In the genomic region with DNA sequence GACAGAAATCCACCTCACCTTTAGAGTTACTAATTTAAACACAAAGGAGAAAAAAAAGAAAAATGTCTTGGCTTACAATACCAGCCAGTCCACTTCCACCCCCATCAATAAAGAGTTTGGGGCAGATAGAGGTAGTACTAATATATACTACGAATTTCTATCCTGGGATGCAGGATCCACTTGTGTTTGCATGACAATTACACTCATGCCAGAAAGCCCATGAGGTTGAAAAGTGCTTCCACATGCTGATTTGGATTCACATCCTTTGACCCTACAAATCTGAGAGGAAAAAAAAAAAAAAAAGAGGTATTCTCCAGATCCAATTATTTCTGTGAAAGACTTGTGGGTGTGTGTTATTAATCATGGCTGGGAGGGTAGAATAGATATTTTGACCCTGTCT, we compare ENCODE assay signal across 35 cellular contexts.
"Had no signal": no experiment of that assay in that cellular context is flagged by ENCODE, and none has a peak within 500 bp of the region (broad histone marks: within the 10 kb centered on the region; RNA-seq: fewer than 3 reads in every experiment).

No MANE protein-coding gene starts in this region.

- H3K4me1 Mint-ChIP-seq: activated CD4-positive, alpha-beta T cell treated with anti-CD3 and anti-CD28 coated beads for 36 hours; activated CD4-positive, alpha-beta T cell treated with anti-CD3 and anti-CD28 coated beads, Interleukin-2, amount 10 ng/mL, durations not matched to agents 24 days and 14 days; activated naive CD4-positive, alpha-beta T cell treated with anti-CD3 and anti-CD28 coated beads, Interleukin-2, amount 50 U/mL, for 24 hours; activated naive CD8-positive, alpha-beta T cell treated with anti-CD3 and anti-CD28 coated beads for 36 hours; activated naive CD8-positive, alpha-beta T cell treated with anti-CD3 and anti-CD28 coated beads, Interleukin-2, amount 50 U/mL, for 24 hours; T-helper 17 cell had no signal

- H3K4me3 ChIP-seq: body of pancreas, esophagus squamous epithelium, gastrocnemius medialis, heart left ventricle had no signal

- H3K4me3 Mint-ChIP-seq: activated CD4-positive, alpha-beta T cell treated with anti-CD3 and anti-CD28 coated beads for 36 hours; activated CD4-positive, alpha-beta T cell treated with anti-CD3 and anti-CD28 coated beads, Interleukin-2, amount 10 ng/mL, durations not matched to agents 24 days and 14 days; activated CD8-positive, alpha-beta T cell treated with anti-CD3 and anti-CD28 coated beads for 36 hours; activated naive CD4-positive, alpha-beta T cell treated with anti-CD3 and anti-CD28 coated beads for 36 hours; activated naive CD4-positive, alpha-beta T cell treated with anti-CD3 and anti-CD28 coated beads, Interleukin-2, amount 50 U/mL, for 24 hours; activated naive CD8-positive, alpha-beta T cell treated with anti-CD3 and anti-CD28 coated beads for 36 hours; activated naive CD8-positive, alpha-beta T cell treated with anti-CD3 and anti-CD28 coated beads, Interleukin-2, amount 50 U/mL, for 24 hours; activated T-helper 1 cell treated with anti-CD3 and anti-CD28 coated beads, Interleukin-12 subunit alpha, Interleukin-12 subunit beta, Interleukin-2, Interleukin-4 antibody, amounts not matched to agents 30 ng/mL and 10 ng/mL and 1 ng/mL, durations not matched to agents 14 hours and 24 hours and 36 hours; effector memory CD8-positive, alpha-beta T cell; T-helper 17 cell; T-helper 2 cell treated with Interferon-gamma antibody and Interleukin-4, amounts not matched to agents 5 μg/mL and 100 μg/mL, for 36 hours had no signal

- H3K9me3 ChIP-seq: body of pancreas, gastrocnemius medialis had no signal

- H3K27ac ChIP-seq: body of pancreas, epithelial cell of prostate, esophagus squamous epithelium, foreskin keratinocyte, gastrocnemius medialis, heart left ventricle, WERI-Rb-1 had no signal

- H3K27me3 ChIP-seq: body of pancreas, esophagus squamous epithelium, foreskin keratinocyte, gastrocnemius medialis, heart left ventricle had no signal

- DNase-seq: activated CD4-positive, alpha-beta T cell treated with anti-CD3 and anti-CD28 coated beads for 36 hours; activated CD4-positive, alpha-beta T cell treated with anti-CD3 and anti-CD28 coated beads, Interleukin-2, amount 10 ng/mL, durations not matched to agents 24 days and 14 days; activated CD4-positive, alpha-beta T cell treated with anti-CD3 and anti-CD28 coated beads, Interleukin-2, amount 50 U/mL, for 4 hours; activated CD4-positive, CD25-positive, alpha-beta regulatory T cell; activated CD4-positive, CD25-positive, alpha-beta regulatory T cell treated with anti-CD3 and anti-CD28 coated beads, Interleukin-2, amount 50 U/mL, for 72 hours; activated CD8-positive, alpha-beta memory T cell treated with anti-CD3 and anti-CD28 coated beads for 24 hours; activated CD8-positive, alpha-beta T cell treated with anti-CD3 and anti-CD28 coated beads for 36 hours; activated effector memory CD4-positive, alpha-beta T cell treated with anti-CD3 and anti-CD28 coated beads, Interleukin-2, amount 50 U/mL, for 16 hours; activated naive CD4-positive, alpha-beta T cell treated with anti-CD3 and anti-CD28 coated beads for 36 hours; activated naive CD8-positive, alpha-beta T cell treated with anti-CD3 and anti-CD28 coated beads for 36 hours; activated naive CD8-positive, alpha-beta T cell treated with anti-CD3 and anti-CD28 coated beads, Interleukin-2, amount 50 U/mL, for 24 hours; activated T-cell treated with anti-CD3 and anti-CD28 coated beads, Interleukin-2, amount 50 U/mL, for 1 hour; activated T-cell treated with anti-CD3 and anti-CD28 coated beads, Interleukin-2, amount 50 U/mL, for 48 hours; amniotic stem cell; anterior cingulate cortex; body of pancreas; caudate nucleus; cortex of kidney; dermis blood vessel endothelial cell; effector CD4-positive, alpha-beta T cell; effector memory CD8-positive, alpha-beta T cell; esophagus squamous epithelium; gastrocnemius medialis; glutamatergic neuron; heart left ventricle; T-helper 1 cell; T-helper 17 cell; T1000; WERI-Rb-1 had no signal

- H3K27ac Mint-ChIP-seq: activated CD4-positive, alpha-beta T cell treated with anti-CD3 and anti-CD28 coated beads for 36 hours; activated CD4-positive, alpha-beta T cell treated with anti-CD3 and anti-CD28 coated beads, Interleukin-2, amount 10 ng/mL, durations not matched to agents 24 days and 14 days; activated CD8-positive, alpha-beta T cell treated with anti-CD3 and anti-CD28 coated beads for 36 hours; activated naive CD4-positive, alpha-beta T cell treated with anti-CD3 and anti-CD28 coated beads for 36 hours; activated naive CD4-positive, alpha-beta T cell treated with anti-CD3 and anti-CD28 coated beads, Interleukin-2, amount 50 U/mL, for 24 hours; activated naive CD8-positive, alpha-beta T cell treated with anti-CD3 and anti-CD28 coated beads for 36 hours; activated naive CD8-positive, alpha-beta T cell treated with anti-CD3 and anti-CD28 coated beads, Interleukin-2, amount 50 U/mL, for 24 hours; activated T-helper 1 cell treated with anti-CD3 and anti-CD28 coated beads, Interleukin-12 subunit alpha, Interleukin-12 subunit beta, Interleukin-2, Interleukin-4 antibody, amounts not matched to agents 30 ng/mL and 10 ng/mL and 1 ng/mL, durations not matched to agents 14 hours and 24 hours and 36 hours; activated T-helper 2 cell treated with anti-CD3 and anti-CD28 coated beads, Interferon-gamma antibody, Interleukin-2, Interleukin-4, amounts not matched to agents 10 μg/mL and 5 μg/mL and 100 μg/mL, durations not matched to agents 14 hours and 24 hours and 36 hours; effector memory CD8-positive, alpha-beta T cell; T-helper 17 cell; T-helper 2 cell treated with Interferon-gamma antibody and Interleukin-4, amounts not matched to agents 5 μg/mL and 100 μg/mL, for 36 hours had no signal

- ATAC-seq: activated CD4-positive, alpha-beta T cell treated with anti-CD3 and anti-CD28 coated beads for 36 hours; activated CD8-positive, alpha-beta T cell treated with anti-CD3 and anti-CD28 coated beads for 36 hours; activated naive CD8-positive, alpha-beta T cell treated with anti-CD3 and anti-CD28 coated beads, Interleukin-2, amount 50 U/mL, for 24 hours; body of pancreas; effector memory CD8-positive, alpha-beta T cell; gastrocnemius medialis; heart left ventricle; T-helper 17 cell had no signal

- H3K36me3 Mint-ChIP-seq: activated naive CD4-positive, alpha-beta T cell treated with anti-CD3 and anti-CD28 coated beads, Interleukin-2, amount 50 U/mL, for 24 hours; activated naive CD8-positive, alpha-beta T cell treated with anti-CD3 and anti-CD28 coated beads for 36 hours had no signal

- H3K4me1 ChIP-seq: body of pancreas, esophagus squamous epithelium, gastrocnemius medialis, heart left ventricle had no signal

- H3K27me3 Mint-ChIP-seq: activated CD4-positive, alpha-beta T cell treated with anti-CD3 and anti-CD28 coated beads for 36 hours; activated CD4-positive, alpha-beta T cell treated with anti-CD3 and anti-CD28 coated beads, Interleukin-2, amount 10 ng/mL, durations not matched to agents 24 days and 14 days; activated CD8-positive, alpha-beta T cell treated with anti-CD3 and anti-CD28 coated beads for 36 hours; activated naive CD4-positive, alpha-beta T cell treated with anti-CD3 and anti-CD28 coated beads, Interleukin-2, amount 50 U/mL, for 24 hours; activated naive CD8-positive, alpha-beta T cell treated with anti-CD3 and anti-CD28 coated beads for 36 hours; activated naive CD8-positive, alpha-beta T cell treated with anti-CD3 and anti-CD28 coated beads, Interleukin-2, amount 50 U/mL, for 24 hours; effector memory CD8-positive, alpha-beta T cell; T-helper 17 cell had no signal

- H3K36me3 ChIP-seq: esophagus squamous epithelium, gastrocnemius medialis, heart left ventricle, WERI-Rb-1 had no signal
